15 cellular contexts compared by ENCODE assay signal in the genomic region with DNA sequence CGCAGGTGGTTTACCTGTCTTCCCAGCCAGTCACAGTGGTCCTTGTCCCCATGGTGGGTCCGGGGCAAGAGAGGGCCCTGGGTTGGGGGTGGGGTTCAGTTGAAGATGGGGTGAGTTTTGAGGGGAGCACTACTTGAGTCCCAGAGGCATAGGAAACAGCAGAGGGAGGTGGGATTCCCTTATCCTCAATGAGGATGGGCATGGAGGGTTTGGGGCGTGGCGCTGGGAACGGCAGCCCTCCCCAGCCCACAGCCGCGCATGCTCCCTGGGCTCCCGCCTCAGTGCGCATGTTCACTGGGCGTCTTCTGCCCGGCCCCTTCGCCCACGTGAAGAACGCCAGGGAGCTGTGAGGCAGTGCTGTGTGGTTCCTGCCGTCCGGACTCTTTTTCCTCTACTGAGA. TPM values are rescaled to one million over a fixed set of nuclear protein-coding genes. Genes with fewer than 3 reads are reported as not detected.
"Had no signal": no experiment of that assay in that cellular context is flagged by ENCODE, and none has a peak within 500 bp of the region (broad histone marks: within the 10 kb centered on the region; RNA-seq: fewer than 3 reads in every experiment).

A gene with protein sequence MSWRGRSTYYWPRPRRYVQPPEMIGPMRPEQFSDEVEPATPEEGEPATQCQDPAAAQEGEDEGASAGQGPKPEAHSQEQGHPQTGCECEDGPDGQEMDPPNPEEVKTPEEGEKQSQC (plus strand): TSS at position 301 of the 400 bp plus-strand sequence. CDS start 1,155 bp downstream, outside the sequence.

RNA-seq across cellular contexts. Expression of the gene that starts here (rescaled TPM):
- total RNA-seq: stomach, subcutaneous adipose tissue, suprapubic skin, temporal lobe, thoracic aorta, thyroid gland, tibial nerve, transverse colon, upper lobe of left lung, upper lobe of right lung, ureter, urinary bladder, uterus, vagina had no signal
- polyA plus RNA-seq: stomach, thymus, urinary bladder had no signal
